In the genomic region with DNA sequence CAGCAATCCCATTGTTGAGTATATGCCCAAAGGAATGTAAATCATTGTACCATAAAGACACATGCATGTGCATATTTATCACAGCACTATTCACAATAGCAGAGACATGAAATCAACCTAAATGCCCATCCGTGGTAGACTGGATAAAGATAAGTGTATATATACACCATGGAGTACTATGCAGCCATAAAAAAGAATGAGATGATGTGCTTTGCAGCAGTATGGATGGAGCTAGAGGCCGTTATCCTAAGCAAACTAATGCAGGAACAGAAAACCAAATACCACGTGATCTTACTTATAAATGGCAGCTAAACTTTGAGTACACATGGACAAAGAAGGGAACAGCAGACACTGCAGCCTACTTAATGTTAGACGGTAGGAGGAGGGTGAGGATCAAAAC, we compare ENCODE assay signal across 29 cellular contexts. TPM values are rescaled to one million over a fixed set of nuclear protein-coding genes. Genes with fewer than 3 reads are reported as not detected.
"Had no signal": no experiment of that assay in that cellular context is flagged by ENCODE, and none has a peak within 500 bp of the region (broad histone marks: within the 10 kb centered on the region; RNA-seq: fewer than 3 reads in every experiment).

No MANE protein-coding gene starts in this region.

- DNase-seq: colonic mucosa; cortex of kidney; dermis blood vessel endothelial cell; dorsolateral prefrontal cortex; effector CD4-positive, alpha-beta T cell; effector CD8-positive, alpha-beta T cell; effector memory CD4-positive, alpha-beta T cell; effector memory CD8-positive, alpha-beta T cell; endodermal cell; erythroblast; esophagus squamous epithelium; foreskin fibroblast; foreskin keratinocyte; foreskin melanocyte; gastrocnemius medialis; glutamatergic neuron; head of caudate nucleus; heart left ventricle; heart right ventricle had no signal

- H3K36me3 ChIP-seq: colonic mucosa, esophagus muscularis mucosa, esophagus squamous epithelium, gastrocnemius medialis, heart left ventricle, heart right ventricle had no signal

- H3K27ac ChIP-seq: colonic mucosa, coronary artery, dorsolateral prefrontal cortex, epithelial cell of prostate, esophagus muscularis mucosa, esophagus squamous epithelium, foreskin keratinocyte, gastrocnemius medialis, heart left ventricle, heart right ventricle had no signal

- H3K27me3 ChIP-seq: colonic mucosa, dorsolateral prefrontal cortex, esophagus muscularis mucosa, esophagus squamous epithelium, gastrocnemius medialis, heart left ventricle, heart right ventricle had no signal

- ATAC-seq: effector memory CD8-positive, alpha-beta T cell; esophagus mucosa; foreskin keratinocyte; gastrocnemius medialis; heart left ventricle; heart right ventricle had no signal

- FAIRE-seq: colon, endometrium, endothelial cell of umbilical vein, frontal cortex had no signal

- H3K9me3 ChIP-seq: colonic mucosa, esophagus muscularis mucosa, esophagus squamous epithelium, gastrocnemius medialis had no signal

- H3K4me1 ChIP-seq: colonic mucosa, esophagus muscularis mucosa, esophagus squamous epithelium, foreskin keratinocyte, gastrocnemius medialis, heart left ventricle, heart right ventricle had no signal

- H3K4me3 ChIP-seq: colonic mucosa, coronary artery, dorsolateral prefrontal cortex, esophagus muscularis mucosa, esophagus squamous epithelium, gastrocnemius medialis, heart left ventricle, heart right ventricle had no signal

RNA-seq across cellular contexts. Expression of a gene that starts 18.4 kb away (rescaled TPM):
- total RNA-seq: dermis microvascular lymphatic vessel endothelial cell, endothelial cell of umbilical vein, glomerular endothelial cell had no signal
